ENCODE assay signal across 8 cellular contexts in genomic region chr2:134258684-134259408, GRCh38. TPM values are rescaled to one million over a fixed set of nuclear protein-coding genes. Genes with fewer than 3 reads are reported as not detected.
DNase-seq lines count a peak whose midpoint lies in the region; ATAC-seq, FAIRE-seq and TF ChIP-seq lines count a peak whose summit lies in the region.

No MANE protein-coding gene starts in this region.

- intact Hi-C loops in ascending aorta (cut with DNase I): no loop called here

- H3K27ac ChIP-seq in ascending aorta (peak overlapping the region; percentile 39 to 55), hepatocyte (no peak overlapping the region)

- 90% methylated on average over 7 of the region's 7 CpGs for WGBS in hepatocyte (ENCODE audit: low lambda C conversion rate, missing lambda C conversion rate)

- no peak for TF ChIP-seq POLR2A in GM12892 (IDR thresholded peaks at IDR 0.05; ENCODE audit: low read depth, low read length)

- no peaks in the 10 kb centered on the region for H3K9me2 ChIP-seq in hepatocyte (replicated peaks; ENCODE audit: insufficient read depth)

- H2AFZ ChIP-seq in hepatocyte: no peak overlapping the region

- no peak for FAIRE-seq in GM12892 (lab: Jason Lieb, UNC)

- no peaks in the 10 kb centered on the region for H3K27me3 ChIP-seq in ascending aorta
- no peaks in the 10 kb centered on the region for H3K27me3 ChIP-seq in hepatocyte

- H3K4me3 ChIP-seq in ascending aorta (no peak overlapping the region), hepatocyte (no peak overlapping the region)

- no peaks in the 10 kb centered on the region for H4K20me1 ChIP-seq in hepatocyte (ENCODE audit: insufficient read depth, poor library complexity, severe bottlenecking)

- ATAC-seq in GM19397 (IDR thresholded peaks at IDR 0.05; ENCODE audit: unreplicated experiment): peak; percentile 40

- H3K4me2 ChIP-seq in hepatocyte: no peak overlapping the region

- H3K9me3 ChIP-seq in ascending aorta (no peaks in the 10 kb centered on the region), hepatocyte (ENCODE audit: low read depth) (no peaks in the 10 kb centered on the region)

- H3K36me3 ChIP-seq in ascending aorta: peaks cover 4% of the 10 kb centered on the region in 2 donors
- no peaks in the 10 kb centered on the region for H3K36me3 ChIP-seq in hepatocyte (replicated peaks; ENCODE audit: insufficient read depth, low read depth)

- peaks cover 10 to 31% of the 10 kb centered on the region in 2 donors for H3K4me1 ChIP-seq in ascending aorta
- H3K4me1 ChIP-seq in hepatocyte (ENCODE audit: insufficient read depth): peaks cover 7% of the 10 kb centered on the region

- no peak for TF ChIP-seq CTCF in ascending aorta (IDR thresholded peaks at IDR 0.05)
- TF ChIP-seq CTCF in hepatocyte (IDR thresholded peaks at IDR 0.05; ENCODE audit: poor library complexity): no peak

- DNase-seq in NCI-H69 (lab: John Stamatoyannopoulos, UW) (peak; percentile 21), ascending aorta (ENCODE audit: low spot score in 2 of 2) (no peak), hepatocyte (ENCODE audit: low spot score) (no peak), GM12892 (ENCODE audit: insufficient read length) (no peak), NCI-H1930 (lab: John Stamatoyannopoulos, UW) (no peak), SK-N-DZ (ENCODE audit: low spot score) (no peak)
- DNase-seq in stimulated activated CD8-positive, alpha-beta memory T cell treated with anti-CD3 and anti-CD28 coated beads, Interleukin-12 subunit alpha, Interleukin-12 subunit beta, amount 100 ng/mL, for 1 hour (ENCODE audit: low read depth): peak; percentile 39

- peaks cover 4% of the 10 kb centered on the region for H3K79me2 ChIP-seq in hepatocyte

RNA-seq across cellular contexts. Expression of gene MGAT5, which starts 5.0 kb away (rescaled TPM):
- total RNA-seq in ascending aorta (15.4 TPM), hepatocyte (30.2 and 32.1 TPM in 2 replicates)
- 5.3 and 9.1 TPM in 2 replicates for polyA plus RNA-seq in hepatocyte
- polyA plus RNA-seq in GM12892 (2012; ENCODE audit: missing spikeins): 23.7 TPM
- polyA plus RNA-seq in SK-N-DZ (2014; cell fraction: cytosol; rRNA removed): 37.1 and 55.6 TPM in 2 replicates
- polyA plus RNA-seq in SK-N-DZ (2014; cell fraction: nucleus; rRNA removed): 20.4 and 23.6 TPM in 2 replicates

Comparison
In these comparisons a context has a peak if more than half of its experiments do, and no peak if none do; other contexts are left out.
1. DNase-seq: peak in NCI-H69 (single experiment) and stimulated activated CD8-positive, alpha-beta memory T cell treated with anti-CD3 and anti-CD28 coated beads, Interleukin-12 subunit alpha, Interleukin-12 subunit beta, amount 100 ng/mL, for 1 hour (single experiment); none in ascending aorta (0 of 2), hepatocyte (single experiment), GM12892 (single experiment), NCI-H1930 (0 of 2) and SK-N-DZ (single experiment).